In genomic region chr7:143490719-143491306, GRCh38 we compare ENCODE assay signal across 8 cellular contexts. TPM values are rescaled to one million over a fixed set of nuclear protein-coding genes. Genes with fewer than 3 reads are reported as not detected.
A peak's percentile ranks its signal among the peaks of the same experiment; 100 is the strongest.
DNase-seq lines count a peak whose midpoint lies in the region; ATAC-seq and TF ChIP-seq lines count a peak whose summit lies in the region.

No MANE protein-coding gene starts in this region.

- ATAC-seq in GM21367 (IDR thresholded peaks at IDR 0.05; ENCODE audit: unreplicated experiment): no peak

- no peaks in the 10 kb centered on the region for H3K9me3 ChIP-seq in thyroid gland

- intact Hi-C loops in activated naive CD4-positive, alpha-beta T cell treated with anti-CD3 and anti-CD28 coated beads for 36 hours (cut with micrococcal nuclease): loop anchor here (5.0 kb wide), 1 partner anchor 411 kb away; the partner anchor contains the start of gene TCAF1
- intact Hi-C loops in thyroid gland (cut with DNase I) (no loop called here), posterior cingulate gyrus (cut with DNase I) (no loop called here)

- H3K4me3 Mint-ChIP-seq in activated naive CD4-positive, alpha-beta T cell treated with anti-CD3 and anti-CD28 coated beads for 36 hours: no peak overlapping the region

- POLR2A ChIA-PET in RWPE1 (lab: Yijun Ruan, JAX; ENCODE audit: low non-redundant PET): no interaction called here

- DNase-seq in activated naive CD4-positive, alpha-beta T cell treated with anti-CD3 and anti-CD28 coated beads for 36 hours: peak; percentile 36
- no peak for DNase-seq in activated naive CD4-positive, alpha-beta T cell treated with anti-CD3 and anti-CD28 coated beads, Interleukin-2, amount 50 U/mL, for 16 hours
- no peak for DNase-seq in RWPE1 (ENCODE audit: low spot score)
- DNase-seq in fibroblast of villous mesenchyme (ENCODE audit: low read depth): peak; percentile 25
- peak; percentile 27 to 33 for DNase-seq in thyroid gland
- DNase-seq in NCI-H748 (lab: John Stamatoyannopoulos, UW; ENCODE audit: unreplicated experiment): no peak
- no peak for DNase-seq in posterior cingulate gyrus

- H3K4me3 ChIP-seq in fibroblast of villous mesenchyme (ENCODE audit: low read depth, low read length) (no peak overlapping the region), thyroid gland (replicated peaks in 1 of 3) (no peak overlapping the region)

- TF ChIP-seq POLR2A in thyroid gland (IDR thresholded peaks at IDR 0.05): no peak

- no peak overlapping the region for H3K27ac Mint-ChIP-seq in activated naive CD4-positive, alpha-beta T cell treated with anti-CD3 and anti-CD28 coated beads for 36 hours

- H3K27me3 Mint-ChIP-seq in activated naive CD4-positive, alpha-beta T cell treated with anti-CD3 and anti-CD28 coated beads for 36 hours (ENCODE audit: low read depth): no peaks in the 10 kb centered on the region

- H3K4me1 Mint-ChIP-seq in activated naive CD4-positive, alpha-beta T cell treated with anti-CD3 and anti-CD28 coated beads for 36 hours (ENCODE audit: low read depth): peaks cover 30% of the 10 kb centered on the region

- H3K4me1 ChIP-seq in thyroid gland: peaks cover 5 to 11% of the 10 kb centered on the region in 2 donors

- H3K36me3 ChIP-seq in thyroid gland: no peaks in the 10 kb centered on the region

- TF ChIP-seq CTCF in RWPE1 (conservative IDR thresholded peaks at IDR 0.05; ENCODE audit: low read depth) (peak; percentile 0; the same call in 1 of the 2 replicates), fibroblast of villous mesenchyme (IDR thresholded peaks at IDR 0.05; ENCODE audit: insufficient read depth, low read depth, low read length) (peak; percentile 63), thyroid gland (IDR thresholded peaks at IDR 0.05) (peak in 4 of 6 experiments; percentile 11 to 55 (median 46))

- 92 to 94% methylated on average over 1 of the region's 1 CpG for WGBS in thyroid gland, 2 donors

- no peaks in the 10 kb centered on the region for H3K36me3 Mint-ChIP-seq in activated naive CD4-positive, alpha-beta T cell treated with anti-CD3 and anti-CD28 coated beads for 36 hours (ENCODE audit: low read depth)

- no peaks in the 10 kb centered on the region for H3K9me3 Mint-ChIP-seq in activated naive CD4-positive, alpha-beta T cell treated with anti-CD3 and anti-CD28 coated beads for 36 hours

- H3K27me3 ChIP-seq in thyroid gland: no peaks in the 10 kb centered on the region

- CTCF ChIA-PET in activated naive CD4-positive, alpha-beta T cell treated with anti-CD3 and anti-CD28 coated beads for 36 hours (lab: Charles Lee): interaction anchor here (0.8 to 1.4 kb wide), 3 partner anchors 10 to 23 kb away, joined by 3 to 6 read pairs (median 4); no protein-coding TSS in a partner anchor
- CTCF ChIA-PET in RWPE1 (lab: Yijun Ruan, JAX): interaction anchor here (0.6 kb wide), 1 partner anchor 18 kb away, joined by 3 read pairs; no protein-coding TSS in a partner anchor

- H3K27ac ChIP-seq in RWPE1 (no peak overlapping the region), thyroid gland (no peak overlapping the region)

RNA-seq across cellular contexts. Expression of gene TAS2R41, which starts 13.1 kb away (rescaled TPM):
- total RNA-seq in activated naive CD4-positive, alpha-beta T cell treated with anti-CD3 and anti-CD28 coated beads for 36 hours: not detected
- not detected in 2 replicates for total RNA-seq in fibroblast of villous mesenchyme
- not detected for total RNA-seq in thyroid gland

RNA-seq across cellular contexts. Expression of gene TAS2R60, which starts 47.6 kb away (rescaled TPM):
- total RNA-seq in activated naive CD4-positive, alpha-beta T cell treated with anti-CD3 and anti-CD28 coated beads for 36 hours: not detected
- total RNA-seq in fibroblast of villous mesenchyme (not detected in 2 replicates), thyroid gland (not detected)

Comparison
In these comparisons a context has a peak if more than half of its experiments do, and no peak if none do; other contexts are left out.
1. DNase-seq: peak in activated naive CD4-positive, alpha-beta T cell treated with anti-CD3 and anti-CD28 coated beads for 36 hours (single experiment), fibroblast of villous mesenchyme (single experiment) and thyroid gland (2 of 2); none in activated naive CD4-positive, alpha-beta T cell treated with anti-CD3 and anti-CD28 coated beads, Interleukin-2, amount 50 U/mL, for 16 hours (single experiment), RWPE1 (single experiment), NCI-H748 (single experiment) and posterior cingulate gyrus (0 of 10).
2. CTCF ChIP-seq: peak in every context shown above with its lines; median percentile 63 in fibroblast of villous mesenchyme; 46 in thyroid gland; 0 in RWPE1.